ENCODE assay signal across 20 cellular contexts in genomic region chr20:33736962-33737361, GRCh38. TPM values are rescaled to one million over a fixed set of nuclear protein-coding genes. Genes with fewer than 3 reads are reported as not detected.
DNase-seq lines count a peak whose midpoint lies in the region; ATAC-seq, FAIRE-seq and TF ChIP-seq lines count a peak whose summit lies in the region.
"Had no signal": no experiment of that assay in that cellular context is flagged by ENCODE, and none has a peak within 500 bp of the region (broad histone marks: within the 10 kb centered on the region; RNA-seq: fewer than 3 reads in every experiment).

No MANE protein-coding gene starts in this region.

- peaks cover 16% of the 10 kb centered on the region for H3K4me1 Mint-ChIP-seq in neural progenitor cell

- no peak overlapping the region for H3K27ac Mint-ChIP-seq in neural progenitor cell
- H3K27ac Mint-ChIP-seq: H9, HFFc6 had no signal

- 99% methylated on average over 3 of the region's 3 CpGs for WGBS in HepG2 (ENCODE audit: low lambda C conversion rate)
- 90% methylated on average over 3 of the region's 3 CpGs for WGBS in right lobe of liver (ENCODE audit: insufficient coverage, low coverage, low lambda C conversion rate, missing lambda C conversion rate)

- H3K4me3 ChIP-seq in HepG2 (replicated peaks in 1 of 3; ENCODE audit: insufficient read depth in 1 of 3, low read depth in 2 of 3, low read length in 3 of 3) (no peak overlapping the region), right lobe of liver (no peak overlapping the region), adipocyte (ENCODE audit: low read length) (peak overlapping the region; percentile 37), neural progenitor cell (no peak overlapping the region)

- H3K27me3 ChIP-seq in HepG2 (ENCODE audit: control insufficient read depth in 1 of 2, insufficient read depth in 2 of 2, low read length in 2 of 2) (no peaks in the 10 kb centered on the region), right lobe of liver (no peaks in the 10 kb centered on the region), adipocyte (replicated peaks; ENCODE audit: control insufficient read depth, insufficient read depth, low read length) (no peaks in the 10 kb centered on the region), neural progenitor cell (no peaks in the 10 kb centered on the region)
- H3K27me3 ChIP-seq: BE2C had no signal

- H3K27me3 Mint-ChIP-seq in neural progenitor cell (ENCODE audit: insufficient read depth, low read depth) = peaks cover 14% of the 10 kb centered on the region

- H3K4me3 Mint-ChIP-seq in neural progenitor cell = peak overlapping the region; percentile 64
- H3K4me3 Mint-ChIP-seq: CD8-positive, alpha-beta memory T cell; H9; HFFc6 had no signal

- H4K20me1 ChIP-seq in HepG2 (ENCODE audit: insufficient read depth, low read length) (no peaks in the 10 kb centered on the region), neural progenitor cell (ENCODE audit: low read depth) (no peaks in the 10 kb centered on the region)

- H3K9me3 Mint-ChIP-seq in neural progenitor cell = peaks cover 22% of the 10 kb centered on the region

- BruUV-seq in HepG2 (replicated peaks; lab: Mats Ljungman, UMichigan) = no TSS peak

- no peak overlapping the region for H3K27ac ChIP-seq in HepG2 (ENCODE audit: extremely low read length, insufficient read depth, low read length)
- H3K27ac ChIP-seq in right lobe of liver = no peak overlapping the region
- no peak overlapping the region for H3K27ac ChIP-seq in neural progenitor cell
- H3K27ac ChIP-seq: 22Rv1, C4-2B had no signal

- TF ChIP-seq EP300 in HepG2 (IDR thresholded peaks at IDR 0.05; ENCODE audit: low read depth in 2 of 2, low read length in 2 of 2) (no peak), HepG2 (CRISPR knock-in tag; IDR thresholded peaks at IDR 0.05; ENCODE audit: borderline replicate concordance) (no peak)

- FAIRE-seq in HepG2 (lab: Jason Lieb, UNC) = no peak
- FAIRE-seq: HTR-8/SVneo had no signal

- in situ Hi-C loops in HepG2 (cut with HindIII; ENCODE audit: extremely low pct_ligation_motif_present, low pct_unique_long_range_greater_than_20kb) = no loop called here

- no peak overlapping the region for H3K9ac ChIP-seq in HepG2 (ENCODE audit: insufficient read depth, low read depth, low read length)
- H3K9ac ChIP-seq in adipocyte (ENCODE audit: low read length) = no peak overlapping the region
- H3K9ac ChIP-seq in neural progenitor cell = no peak overlapping the region

- ATAC-seq in HepG2 = no peak
- ATAC-seq in right lobe of liver = no peak
- no peak for ATAC-seq in GM19455 (IDR thresholded peaks at IDR 0.05; ENCODE audit: unreplicated experiment)
- ATAC-seq in HG03139 (IDR thresholded peaks at IDR 0.05; ENCODE audit: unreplicated experiment) = no peak
- ATAC-seq in GM21360 (IDR thresholded peaks at IDR 0.05; ENCODE audit: unreplicated experiment) = no peak

- no peaks in the 10 kb centered on the region for H3K36me3 ChIP-seq in HepG2 (replicated peaks in 1 of 2; ENCODE audit: control insufficient read depth in 1 of 2, insufficient read depth in 2 of 2, low read length in 2 of 2)
- H3K36me3 ChIP-seq in right lobe of liver = no peaks in the 10 kb centered on the region
- no peaks in the 10 kb centered on the region for H3K36me3 ChIP-seq in adipocyte (ENCODE audit: control insufficient read depth, insufficient read depth, low read length, severe bottlenecking)
- no peaks in the 10 kb centered on the region for H3K36me3 ChIP-seq in neural progenitor cell
- H3K36me3 ChIP-seq: BE2C had no signal

- H3K4me2 ChIP-seq in HepG2 (ENCODE audit: low read depth, low read length) (no peak overlapping the region), neural progenitor cell (no peak overlapping the region)

- TF ChIP-seq RAD21 in HepG2 (CRISPR knock-in tag; IDR thresholded peaks at IDR 0.05) = no peak

- POLR2A ChIA-PET in HepG2 (lab: Yijun Ruan, JAX) = no interaction called here

- H3K79me2 ChIP-seq in HepG2 (ENCODE audit: insufficient read depth, low read length) = no peaks in the 10 kb centered on the region
- H3K79me2 ChIP-seq in neural progenitor cell (ENCODE audit: low read depth) = no peaks in the 10 kb centered on the region

- H3K4me1 ChIP-seq in HepG2 (ENCODE audit: insufficient read depth, low read length) (peaks cover 32% of the 10 kb centered on the region), right lobe of liver (peaks cover 0 to 15% (median 7%) of the 10 kb centered on the region in 4 donors), adipocyte (ENCODE audit: control insufficient read depth, insufficient read depth, low read length) (peaks cover 26% of the 10 kb centered on the region), neural progenitor cell (peaks cover 10% of the 10 kb centered on the region)
- H3K4me1 ChIP-seq: BE2C had no signal

- peaks cover 28% of the 10 kb centered on the region for H3K9me3 ChIP-seq in HepG2 (ENCODE audit: low read length)
- peaks cover 0 to 12% (median 0%) of the 10 kb centered on the region in 4 donors for H3K9me3 ChIP-seq in right lobe of liver
- peaks cover 15% of the 10 kb centered on the region for H3K9me3 ChIP-seq in adipocyte (ENCODE audit: control insufficient read depth, low read length)
- peaks cover 7% of the 10 kb centered on the region for H3K9me3 ChIP-seq in neural progenitor cell (ENCODE audit: low read depth)

- H3K36me3 Mint-ChIP-seq in neural progenitor cell = peaks cover 13% of the 10 kb centered on the region

- TF ChIP-seq POLR2A in HepG2 (IDR thresholded peaks at IDR 0.05; ENCODE audit: insufficient read depth in 1 of 2, low read depth in 2 of 2, low read length in 2 of 2) (no peak), right lobe of liver (IDR thresholded peaks at IDR 0.05) (no peak)

- TF ChIP-seq CTCF in HepG2 (CRISPR knock-in tag; IDR thresholded peaks at IDR 0.05) (no peak), right lobe of liver (IDR thresholded peaks at IDR 0.05) (no peak), neural progenitor cell (IDR thresholded peaks at IDR 0.05) (no peak)

- no peak overlapping the region for H2AFZ ChIP-seq in HepG2 (ENCODE audit: low read length)
- H2AFZ ChIP-seq in neural progenitor cell (replicated peaks) = no peak overlapping the region

- peaks cover 20% of the 10 kb centered on the region for H3F3A ChIP-seq in neural progenitor cell (ENCODE audit: low read depth)

- no peak for DNase-seq in HepG2 (ENCODE audit: low spot score)
- no peak for DNase-seq in right lobe of liver
- no peak for DNase-seq in adipocyte (ENCODE audit: low read depth)
- no peak for DNase-seq in neural progenitor cell (ENCODE audit: low spot score)
- DNase-seq: BE2C; Caco-2; CD8-positive, alpha-beta memory T cell; DMS53; GF-D8; GOT3; H9; HFFc6; Kasumi-1; KBM-7 had no signal

- CTCF ChIA-PET in HepG2 (lab: Yijun Ruan, JAX; ENCODE audit: low intra/inter-chr PET ratio, low total read pairs) = no interaction called here

- intact Hi-C loops in HepG2 (cut with micrococcal nuclease; ENCODE audit: unreplicated experiment) (loop anchor here (10.0 kb wide), 1 partner anchor 292 kb away; the partner anchor contains the start of gene SNTA1), right lobe of liver (cut with DNase I) (no loop called here)

RNA-seq across cellular contexts. Expression of gene ZNF341, which starts 5.2 kb away (rescaled TPM):
- 0.97 and 1.1 TPM in 2 replicates for total RNA-seq in HepG2 (2016; rRNA removed; fragmentation: Illumina TruSeq; extraction: Trizol)
- total RNA-seq in HepG2 (2016; cell fraction: cytosol; rRNA removed; fragmentation: Illumina TruSeq; extraction: Trizol; ENCODE audit: low read depth) = 0.26 and 0.40 TPM in 2 replicates
- 0.85 and 1.00 TPM in 2 replicates for total RNA-seq in HepG2 (2016; cell fraction: insoluble cytoplasmic fraction; rRNA removed; fragmentation: Illumina TruSeq; extraction: Trizol)
- total RNA-seq in HepG2 (2016; cell fraction: membrane; rRNA removed; fragmentation: Illumina TruSeq; extraction: Trizol) = 0.43 and 0.59 TPM in 2 replicates
- total RNA-seq in HepG2 (2016; cell fraction: nucleus; rRNA removed; fragmentation: Illumina TruSeq; extraction: Trizol) = 1.3 and 1.4 TPM in 2 replicates
- polyA plus RNA-seq in HepG2 (2011; rRNA removed) = 2.2 TPM in 2 replicates
- polyA plus RNA-seq in HepG2 (2011; cell fraction: cytosol; rRNA removed) = 0.87 and 0.94 TPM in 2 replicates
- 5.0 and 6.3 TPM in 2 replicates for polyA plus RNA-seq in HepG2 (2011; cell fraction: nucleus; rRNA removed)
- 0.99 and 1.6 TPM in 2 replicates for polyA plus RNA-seq in HepG2 (2012)
- 0.21 and 0.25 TPM in 2 replicates for polyA plus RNA-seq in HepG2 (2016; cell fraction: cytosol; fragmentation: Illumina TruSeq; extraction: Trizol; ENCODE audit: low read depth)
- polyA plus RNA-seq in HepG2 (2016; cell fraction: insoluble cytoplasmic fraction; fragmentation: Illumina TruSeq; extraction: Trizol; ENCODE audit: low read depth) = 1.0 and 1.3 TPM in 2 replicates
- 0.33 and 0.47 TPM in 2 replicates for polyA plus RNA-seq in HepG2 (2016; cell fraction: membrane; fragmentation: Illumina TruSeq; extraction: Trizol; ENCODE audit: low read depth)
- 4.5 and 5.6 TPM in 2 replicates for polyA plus RNA-seq in HepG2 (2016; cell fraction: nucleus; fragmentation: Illumina TruSeq; extraction: Trizol; ENCODE audit: insufficient read depth, low read depth)
- 3.5 and 6.0 TPM in 2 replicates for polyA minus RNA-seq in HepG2 (2011; rRNA and poly(A)+ RNA removed; ENCODE audit: low replicate concordance)
- 0.88 and 1.3 TPM in 2 replicates for polyA minus RNA-seq in HepG2 (2011; cell fraction: cytosol; rRNA and poly(A)+ RNA removed)
- polyA minus RNA-seq in HepG2 (2011; cell fraction: nucleus; rRNA and poly(A)+ RNA removed) = 2.2 and 2.3 TPM in 2 replicates
- total RNA-seq in right lobe of liver = 1 to 10 TPM in 5 of 6 experiments, under 1 TPM in 1; 0.99 to 2.0 (median 1.6) TPM
- 0.82 and 2.5 TPM in 2 replicates for total RNA-seq in neural progenitor cell (ENCODE audit: low replicate concordance)

RNA-seq across cellular contexts. Expression of gene PXMP4, which starts 16.9 kb away (rescaled TPM):
- total RNA-seq in HepG2 (2016; rRNA removed; fragmentation: Illumina TruSeq; extraction: Trizol) (not detected in 2 replicates), right lobe of liver (10 to 100 TPM in 4 of 6 experiments, 1 to 10 TPM in 2; 5.5 to 17.8 (median 12.9) TPM), neural progenitor cell (ENCODE audit: low replicate concordance) (3.5 and 6.1 TPM in 2 replicates)
- total RNA-seq in HepG2 (2016; cell fraction: cytosol; rRNA removed; fragmentation: Illumina TruSeq; extraction: Trizol; ENCODE audit: low read depth) = not detected in 2 replicates
- total RNA-seq in HepG2 (2016; cell fraction: insoluble cytoplasmic fraction; rRNA removed; fragmentation: Illumina TruSeq; extraction: Trizol) = not detected in 2 replicates
- not detected in 2 replicates for total RNA-seq in HepG2 (2016; cell fraction: membrane; rRNA removed; fragmentation: Illumina TruSeq; extraction: Trizol)
- total RNA-seq in HepG2 (2016; cell fraction: nucleus; rRNA removed; fragmentation: Illumina TruSeq; extraction: Trizol) = not detected in 2 replicates
- not detected in 2 replicates for polyA plus RNA-seq in HepG2 (2011; rRNA removed)
- 0.01 TPM in 1 of 2 replicates, not detected in the other for polyA plus RNA-seq in HepG2 (2011; cell fraction: cytosol; rRNA removed)
- not detected in 2 replicates for polyA plus RNA-seq in HepG2 (2011; cell fraction: nucleus; rRNA removed)
- 0.07 TPM in 1 of 2 replicates, not detected in the other for polyA plus RNA-seq in HepG2 (2012)
- polyA plus RNA-seq in HepG2 (2016; cell fraction: cytosol; fragmentation: Illumina TruSeq; extraction: Trizol; ENCODE audit: low read depth) = not detected in 2 replicates
- not detected in 2 replicates for polyA plus RNA-seq in HepG2 (2016; cell fraction: insoluble cytoplasmic fraction; fragmentation: Illumina TruSeq; extraction: Trizol; ENCODE audit: low read depth)
- polyA plus RNA-seq in HepG2 (2016; cell fraction: membrane; fragmentation: Illumina TruSeq; extraction: Trizol; ENCODE audit: low read depth) = not detected in 2 replicates
- polyA plus RNA-seq in HepG2 (2016; cell fraction: nucleus; fragmentation: Illumina TruSeq; extraction: Trizol; ENCODE audit: insufficient read depth, low read depth) = not detected in 2 replicates
- 0.20 and 11.4 TPM in 2 replicates for polyA minus RNA-seq in HepG2 (2011; rRNA and poly(A)+ RNA removed; ENCODE audit: low replicate concordance)
- polyA minus RNA-seq in HepG2 (2011; cell fraction: cytosol; rRNA and poly(A)+ RNA removed) = not detected in 2 replicates
- not detected in 2 replicates for polyA minus RNA-seq in HepG2 (2011; cell fraction: nucleus; rRNA and poly(A)+ RNA removed)

RNA-seq across cellular contexts. Expression of gene E2F1, which starts 50.8 kb away (rescaled TPM):
- total RNA-seq in HepG2 (2016; rRNA removed; fragmentation: Illumina TruSeq; extraction: Trizol) (25.3 and 39.4 TPM in 2 replicates), right lobe of liver (1 to 10 TPM in 2 of 6 experiments, under 1 TPM in 4; 0.24 to 8.8 (median 0.77) TPM), neural progenitor cell (ENCODE audit: low replicate concordance) (9.7 and 29.7 TPM in 2 replicates)
- 23.5 and 26.5 TPM in 2 replicates for total RNA-seq in HepG2 (2016; cell fraction: cytosol; rRNA removed; fragmentation: Illumina TruSeq; extraction: Trizol; ENCODE audit: low read depth)
- total RNA-seq in HepG2 (2016; cell fraction: insoluble cytoplasmic fraction; rRNA removed; fragmentation: Illumina TruSeq; extraction: Trizol) = 22.9 and 41.6 TPM in 2 replicates
- 49.7 and 51.9 TPM in 2 replicates for total RNA-seq in HepG2 (2016; cell fraction: membrane; rRNA removed; fragmentation: Illumina TruSeq; extraction: Trizol)
- total RNA-seq in HepG2 (2016; cell fraction: nucleus; rRNA removed; fragmentation: Illumina TruSeq; extraction: Trizol) = 29.5 and 34.7 TPM in 2 replicates
- 22.5 and 25.5 TPM in 2 replicates for polyA plus RNA-seq in HepG2 (2011; rRNA removed)
- polyA plus RNA-seq in HepG2 (2011; cell fraction: cytosol; rRNA removed) = 14.5 and 25.4 TPM in 2 replicates
- polyA plus RNA-seq in HepG2 (2011; cell fraction: nucleus; rRNA removed) = 50.7 and 66.4 TPM in 2 replicates
- polyA plus RNA-seq in HepG2 (2012) = 14.4 and 23.5 TPM in 2 replicates
- polyA plus RNA-seq in HepG2 (2016; cell fraction: cytosol; fragmentation: Illumina TruSeq; extraction: Trizol; ENCODE audit: low read depth) = 39.6 and 41.6 TPM in 2 replicates
- 32.3 and 37.3 TPM in 2 replicates for polyA plus RNA-seq in HepG2 (2016; cell fraction: insoluble cytoplasmic fraction; fragmentation: Illumina TruSeq; extraction: Trizol; ENCODE audit: low read depth)
- 56.5 and 59.4 TPM in 2 replicates for polyA plus RNA-seq in HepG2 (2016; cell fraction: membrane; fragmentation: Illumina TruSeq; extraction: Trizol; ENCODE audit: low read depth)
- 97.6 and 106 TPM in 2 replicates for polyA plus RNA-seq in HepG2 (2016; cell fraction: nucleus; fragmentation: Illumina TruSeq; extraction: Trizol; ENCODE audit: insufficient read depth, low read depth)
- 35.0 and 64.5 TPM in 2 replicates for polyA minus RNA-seq in HepG2 (2011; rRNA and poly(A)+ RNA removed; ENCODE audit: low replicate concordance)
- 7.4 and 10.7 TPM in 2 replicates for polyA minus RNA-seq in HepG2 (2011; cell fraction: cytosol; rRNA and poly(A)+ RNA removed)
- polyA minus RNA-seq in HepG2 (2011; cell fraction: nucleus; rRNA and poly(A)+ RNA removed) = 8.0 and 10.6 TPM in 2 replicates
